Comparison of ENCODE assay signal across 10 cellular contexts in the genomic region with DNA sequence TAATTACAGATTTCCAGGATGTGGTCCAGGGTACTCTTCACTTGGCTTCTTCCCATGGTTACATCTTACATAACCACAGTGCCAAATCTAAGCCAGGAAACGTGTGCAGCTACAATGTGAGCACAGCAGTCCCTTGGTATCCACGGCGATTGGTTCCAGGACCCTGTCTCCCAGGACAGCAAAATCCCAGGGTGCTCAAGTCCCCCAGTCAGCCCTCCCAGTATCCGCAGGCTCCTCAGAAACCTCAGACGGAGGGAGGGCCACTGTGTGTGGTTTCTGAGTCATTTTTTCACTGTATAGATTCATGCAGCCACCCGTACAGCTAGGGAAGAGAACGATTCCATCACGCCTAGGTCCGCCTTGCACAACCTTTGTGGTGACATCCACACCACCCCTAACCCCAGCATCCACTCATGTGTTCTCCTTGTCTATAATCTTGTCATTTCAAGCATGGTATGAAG. TPM values are rescaled to one million over a fixed set of nuclear protein-coding genes. Genes with fewer than 3 reads are reported as not detected.
DNase-seq lines count a peak whose midpoint lies in the region; ATAC-seq and TF ChIP-seq lines count a peak whose summit lies in the region.
"Had no signal": no experiment of that assay in that cellular context is flagged by ENCODE, and none has a peak within 500 bp of the region (broad histone marks: within the 10 kb centered on the region; RNA-seq: fewer than 3 reads in every experiment).

No MANE protein-coding gene starts in this region.

- H3K9me3 ChIP-seq in mucosa of rectum (ENCODE audit: control insufficient read depth in 2 of 2, low read length in 2 of 2) (no peaks in the 10 kb centered on the region), gastrocnemius medialis (no peaks in the 10 kb centered on the region), gastroesophageal sphincter (no peaks in the 10 kb centered on the region)

- H3K36me3 ChIP-seq in mucosa of rectum (ENCODE audit: control insufficient read depth in 2 of 2, insufficient read depth in 2 of 2, low read length in 2 of 2) (no peaks in the 10 kb centered on the region), gastrocnemius medialis (no peaks in the 10 kb centered on the region), gastroesophageal sphincter (no peaks in the 10 kb centered on the region)

- H3K4me1 Mint-ChIP-seq in activated naive CD8-positive, alpha-beta T cell treated with anti-CD3 and anti-CD28 coated beads, Interleukin-2, amount 50 U/mL, for 24 hours, result peaks cover 42% of the 10 kb centered on the region

- peaks cover 22 to 32% of the 10 kb centered on the region in 2 donors for H3K4me1 ChIP-seq in mucosa of rectum (ENCODE audit: control insufficient read depth in 2 of 2, insufficient read depth in 2 of 2, low read length in 2 of 2)
- no peaks in the 10 kb centered on the region for H3K4me1 ChIP-seq in gastrocnemius medialis
- peaks cover 0 to 7% (median 0%) of the 10 kb centered on the region in 3 donors for H3K4me1 ChIP-seq in gastroesophageal sphincter

- TF ChIP-seq CTCF in gastrocnemius medialis (IDR thresholded peaks at IDR 0.05 in 4 of 5, conservative IDR thresholded peaks at IDR 0.05 in 1 of 5) (no peak), gastroesophageal sphincter (IDR thresholded peaks at IDR 0.05) (no peak)

- H3K27ac ChIP-seq in mucosa of rectum (ENCODE audit: low read depth in 2 of 2, low read length in 2 of 2), result peak overlapping the region; percentile 32 to 72
- H3K27ac ChIP-seq in gastrocnemius medialis, result no peak overlapping the region
- no peak overlapping the region for H3K27ac ChIP-seq in gastroesophageal sphincter
- H3K27ac ChIP-seq: coronary artery, KMS-11 had no signal

- no peaks in the 10 kb centered on the region for H3K27me3 ChIP-seq in mucosa of rectum (ENCODE audit: control insufficient read depth in 2 of 2, insufficient read depth in 2 of 2, low read length in 2 of 2)
- H3K27me3 ChIP-seq in gastrocnemius medialis, result no peaks in the 10 kb centered on the region
- H3K27me3 ChIP-seq in gastroesophageal sphincter, result no peaks in the 10 kb centered on the region

- H3K9ac ChIP-seq in mucosa of rectum (ENCODE audit: low read depth in 1 of 2, low read length in 2 of 2), result peak overlapping the region in 1 of 2 donors; percentile 48
- H3K9ac ChIP-seq: KMS-11 had no signal

- no peak overlapping the region for H3K4me3 ChIP-seq in mucosa of rectum (ENCODE audit: low read length in 2 of 2)
- no peak overlapping the region for H3K4me3 ChIP-seq in gastrocnemius medialis
- H3K4me3 ChIP-seq in gastroesophageal sphincter, result no peak overlapping the region
- H3K4me3 ChIP-seq: coronary artery had no signal

- H3K4me3 Mint-ChIP-seq in activated naive CD8-positive, alpha-beta T cell treated with anti-CD3 and anti-CD28 coated beads, Interleukin-2, amount 50 U/mL, for 24 hours, result no peak overlapping the region

- DNase-seq in Daoy (ENCODE audit: low read depth), result peak; percentile 80
- peak; percentile 41 for DNase-seq in NCI-H1092 (lab: John Stamatoyannopoulos, UW)
- peak; percentile 26 for DNase-seq in activated naive CD8-positive, alpha-beta T cell treated with anti-CD3 and anti-CD28 coated beads, Interleukin-2, amount 50 U/mL, for 24 hours
- DNase-seq in gastrocnemius medialis, result no peak
- no peak for DNase-seq in COR-L47 (lab: John Stamatoyannopoulos, UW)
- no peak for DNase-seq in germinal center (ENCODE audit: low spot score)

- in situ Hi-C loops in gastrocnemius medialis (cut with MboI; ENCODE audit: low sequenced_read_pairs in 4 of 4), result no loop called here

- TF ChIP-seq EP300 in gastroesophageal sphincter (IDR thresholded peaks at IDR 0.05), result no peak

- H3K36me3 Mint-ChIP-seq in activated naive CD8-positive, alpha-beta T cell treated with anti-CD3 and anti-CD28 coated beads, Interleukin-2, amount 50 U/mL, for 24 hours (ENCODE audit: low read depth), result no peaks in the 10 kb centered on the region

- intact Hi-C loops in gastrocnemius medialis (cut with DNase I; ENCODE audit: low total_unique reads), result no loop called here

- 26 to 48% methylated on average over 5 to 9 of the region's 9 CpGs for WGBS in gastroesophageal sphincter (ENCODE audit: low coverage in 1 of 2), 2 donors

- ATAC-seq in activated naive CD8-positive, alpha-beta T cell treated with anti-CD3 and anti-CD28 coated beads, Interleukin-2, amount 50 U/mL, for 24 hours, result peak; percentile 79
- ATAC-seq in gastrocnemius medialis (no peak), gastroesophageal sphincter (no peak)

- no peak for TF ChIP-seq POLR2A in gastrocnemius medialis (IDR thresholded peaks at IDR 0.05)
- TF ChIP-seq POLR2A in gastroesophageal sphincter (IDR thresholded peaks at IDR 0.05), result no peak

- peaks cover 2% of the 10 kb centered on the region for H3K27me3 Mint-ChIP-seq in activated naive CD8-positive, alpha-beta T cell treated with anti-CD3 and anti-CD28 coated beads, Interleukin-2, amount 50 U/mL, for 24 hours

- H3K9me3 Mint-ChIP-seq in activated naive CD8-positive, alpha-beta T cell treated with anti-CD3 and anti-CD28 coated beads, Interleukin-2, amount 50 U/mL, for 24 hours, result no peaks in the 10 kb centered on the region

- H3K27ac Mint-ChIP-seq in activated naive CD8-positive, alpha-beta T cell treated with anti-CD3 and anti-CD28 coated beads, Interleukin-2, amount 50 U/mL, for 24 hours, result peak overlapping the region; percentile 24

RNA-seq across cellular contexts. Expression of gene ATP2C2, which starts 11.1 kb away (rescaled TPM):
- total RNA-seq in Daoy (2014; rRNA removed; shearing (Covaris generic)), result not detected in 2 replicates
- total RNA-seq in gastrocnemius medialis (under 1 TPM in 1 of 4 donors, not detected in 3; 0.44 TPM), gastroesophageal sphincter (1 to 10 TPM in 1 of 4 donors, under 1 TPM in 2, not detected in 1; 0.13 to 1.3 (median 0.31) TPM)

Comparison
In these comparisons a context has a peak if more than half of its experiments do, and no peak if none do; other contexts are left out.
1. DNase-seq: peak in Daoy (single experiment), NCI-H1092 (single experiment) and activated naive CD8-positive, alpha-beta T cell treated with anti-CD3 and anti-CD28 coated beads, Interleukin-2, amount 50 U/mL, for 24 hours (single experiment); none in gastrocnemius medialis (0 of 2), COR-L47 (single experiment) and germinal center (single experiment).
2. H3K27ac ChIP-seq: peak in mucosa of rectum (2 of 2); none in gastrocnemius medialis (0 of 4) and gastroesophageal sphincter (0 of 4).